Comparison of ENCODE assay signal across 1 cellular context in genomic region chr12:49060237-49061156, GRCh38.
TF ChIP-seq lines count a peak whose summit lies in the region.

KMT2D (minus strand) TSS chr12:49060794; CDS start chr12:49055324, 5,470 bp downstream.

TF ChIP-seq in K562, 482 proteins besides CTCF, POLR2A, EP300 and RAD21 (continued from another document and continues in another):
- TF ChIP-seq POLR2G (IDR thresholded peaks at IDR 0.05; ENCODE audit: low read depth, low read length) (peak; percentile 92), TSHZ1 (CRISPR knock-in tag; IDR thresholded peaks at IDR 0.05) (no peak), ZBTB40 (IDR thresholded peaks at IDR 0.05) (peak; percentile 75), ZBTB40 (CRISPR knock-in tag; IDR thresholded peaks at IDR 0.05) (no peak), XRCC4 (IDR thresholded peaks at IDR 0.05; ENCODE audit: extremely low read depth, insufficient read depth, insufficient read length) (no peak), ZKSCAN8 (CRISPR knock-in tag; IDR thresholded peaks at IDR 0.05) (no peak), ZNF41 (CRISPR knock-in tag; conservative IDR thresholded peaks at IDR 0.05) (no peak; the same call in 1 of the 2 replicates), NFIX (CRISPR knock-in tag; IDR thresholded peaks at IDR 0.05; ENCODE audit: low read depth) (no peak), E2F1 (CRISPR knock-in tag; IDR thresholded peaks at IDR 0.05) (peak; percentile 77), KLF6 (CRISPR knock-in tag; IDR thresholded peaks at IDR 0.05; ENCODE audit: borderline replicate concordance) (peak; percentile 19; the same call in 1 of the 2 replicates), RBM17 (IDR thresholded peaks at IDR 0.05; ENCODE audit: borderline replicate concordance, low read depth, low read length) (no peak), ZNF518B (CRISPR knock-in tag; IDR thresholded peaks at IDR 0.05) (no peak), TFAM (CRISPR knock-in tag; conservative IDR thresholded peaks at IDR 0.05) (no peak), CXXC5 (CRISPR knock-in tag; IDR thresholded peaks at IDR 0.05) (peak; percentile 99), ZNF449 (CRISPR knock-in tag; IDR thresholded peaks at IDR 0.05) (no peak), ARID4B (CRISPR knock-in tag; IDR thresholded peaks at IDR 0.05) (peak; percentile 97), CBX2 (IDR thresholded peaks at IDR 0.05; ENCODE audit: insufficient read depth, low read length, poor library complexity, severe bottlenecking) (no peak), FOXA3 (CRISPR knock-in tag; conservative IDR thresholded peaks at IDR 0.05 in 1 of 2, IDR thresholded peaks at IDR 0.05 in 1 of 2) (peak in 1 of 2 experiments; percentile 22; a peak in 1 of 4 replicates)
- TF ChIP-seq, protein P1, sequence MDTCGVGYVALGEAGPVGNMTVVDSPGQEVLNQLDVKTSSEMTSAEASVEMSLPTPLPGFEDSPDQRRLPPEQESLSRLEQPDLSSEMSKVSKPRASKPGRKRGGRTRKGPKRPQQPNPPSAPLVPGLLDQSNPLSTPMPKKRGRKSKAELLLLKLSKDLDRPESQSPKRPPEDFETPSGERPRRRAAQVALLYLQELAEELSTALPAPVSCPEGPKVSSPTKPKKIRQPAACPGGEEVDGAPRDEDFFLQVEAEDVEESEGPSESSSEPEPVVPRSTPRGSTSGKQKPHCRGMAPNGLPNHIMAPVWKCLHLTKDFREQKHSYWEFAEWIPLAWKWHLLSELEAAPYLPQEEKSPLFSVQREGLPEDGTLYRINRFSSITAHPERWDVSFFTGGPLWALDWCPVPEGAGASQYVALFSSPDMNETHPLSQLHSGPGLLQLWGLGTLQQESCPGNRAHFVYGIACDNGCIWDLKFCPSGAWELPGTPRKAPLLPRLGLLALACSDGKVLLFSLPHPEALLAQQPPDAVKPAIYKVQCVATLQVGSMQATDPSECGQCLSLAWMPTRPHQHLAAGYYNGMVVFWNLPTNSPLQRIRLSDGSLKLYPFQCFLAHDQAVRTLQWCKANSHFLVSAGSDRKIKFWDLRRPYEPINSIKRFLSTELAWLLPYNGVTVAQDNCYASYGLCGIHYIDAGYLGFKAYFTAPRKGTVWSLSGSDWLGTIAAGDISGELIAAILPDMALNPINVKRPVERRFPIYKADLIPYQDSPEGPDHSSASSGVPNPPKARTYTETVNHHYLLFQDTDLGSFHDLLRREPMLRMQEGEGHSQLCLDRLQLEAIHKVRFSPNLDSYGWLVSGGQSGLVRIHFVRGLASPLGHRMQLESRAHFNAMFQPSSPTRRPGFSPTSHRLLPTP (IDR thresholded peaks at IDR 0.05; ENCODE audit: borderline replicate concordance, extremely low read depth, insufficient read length): no peak
